ENCODE assay signal across 20 cellular contexts in genomic region chr13:30881931-30882899, GRCh38. TPM values are rescaled to one million over a fixed set of nuclear protein-coding genes. Genes with fewer than 3 reads are reported as not detected.
A peak's percentile ranks its signal among the peaks of the same experiment; 100 is the strongest.
DNase-seq lines count a peak whose midpoint lies in the region; TF ChIP-seq lines count a peak whose summit lies in the region.
"Had no signal": no experiment of that assay in that cellular context is flagged by ENCODE, and none has a peak within 500 bp of the region (broad histone marks: within the 10 kb centered on the region; RNA-seq: fewer than 3 reads in every experiment).

No MANE protein-coding gene starts in this region.

- H3K9me3 Mint-ChIP-seq in neural crest cell (peaks cover 5% of the 10 kb centered on the region), HFFc6 (no peaks in the 10 kb centered on the region)
- H3K9me3 Mint-ChIP-seq: activated naive CD8-positive, alpha-beta T cell treated with anti-CD3 and anti-CD28 coated beads, Interleukin-2, amount 10 ng/mL, durations not matched to agents 7 days and 5 days had no signal

- peak overlapping the region; percentile 69 for H3K27ac ChIP-seq in SK-N-MC
- peak overlapping the region; percentile 92 for H3K27ac ChIP-seq in fibroblast of lung (ENCODE audit: insufficient read depth, low read length)
- peak overlapping the region; percentile 86 for H3K27ac ChIP-seq in suprapubic skin
- H3K27ac ChIP-seq: epithelial cell of prostate, parathyroid adenoma had no signal

- no peak overlapping the region; the same call in 1 of the 2 replicates for H3K4me3 ChIP-seq in SK-N-MC
- no peak overlapping the region for H3K4me3 ChIP-seq in fibroblast of lung (replicated peaks in 1 of 4; ENCODE audit: control extremely low read depth in 1 of 4, insufficient read depth in 1 of 4, low read depth in 3 of 4, low read length in 4 of 4)
- no peak overlapping the region for H3K4me3 ChIP-seq in suprapubic skin
- H3K4me3 ChIP-seq: dorsolateral prefrontal cortex, left lung had no signal

- H3K27ac Mint-ChIP-seq in neural crest cell (ENCODE audit: unreplicated experiment) = peak overlapping the region; percentile 60
- no peak overlapping the region for H3K27ac Mint-ChIP-seq in HFFc6
- H3K27ac Mint-ChIP-seq: activated naive CD8-positive, alpha-beta T cell treated with anti-CD3 and anti-CD28 coated beads, Interleukin-2, amount 10 ng/mL, durations not matched to agents 7 days and 5 days; CD4-positive, CD25-positive, alpha-beta regulatory T cell had no signal

- WGBS in suprapubic skin = 57% methylated on average over 10 of the region's 10 CpGs

- peak overlapping the region; percentile 8 for H2AFZ ChIP-seq in fibroblast of lung (ENCODE audit: low read length)
- H2AFZ ChIP-seq: parathyroid adenoma had no signal

- no peak overlapping the region for H3K4me2 ChIP-seq in fibroblast of lung (ENCODE audit: extremely low read depth, insufficient read depth, low read length)

- H3K4me3 Mint-ChIP-seq in neural crest cell (no peak overlapping the region), HFFc6 (no peak overlapping the region)
- H3K4me3 Mint-ChIP-seq: activated naive CD8-positive, alpha-beta T cell treated with anti-CD3 and anti-CD28 coated beads, Interleukin-2, amount 10 ng/mL, durations not matched to agents 7 days and 5 days; CD4-positive, CD25-positive, alpha-beta regulatory T cell had no signal

- H4K20me1 ChIP-seq in fibroblast of lung (ENCODE audit: control insufficient read depth, extremely low read depth, insufficient read depth, low read length) = no peaks in the 10 kb centered on the region

- H3K36me3 Mint-ChIP-seq in neural crest cell (ENCODE audit: low read depth) (no peaks in the 10 kb centered on the region), HFFc6 (ENCODE audit: low read depth) (no peaks in the 10 kb centered on the region)
- H3K36me3 Mint-ChIP-seq: activated naive CD8-positive, alpha-beta T cell treated with anti-CD3 and anti-CD28 coated beads, Interleukin-2, amount 10 ng/mL, durations not matched to agents 7 days and 5 days; CD4-positive, CD25-positive, alpha-beta regulatory T cell had no signal

- H3K9me3 ChIP-seq in SK-N-MC (ENCODE audit: low read depth, low read length) (no peaks in the 10 kb centered on the region), fibroblast of lung (ENCODE audit: control insufficient read depth, insufficient read depth, low read depth, low read length) (no peaks in the 10 kb centered on the region), suprapubic skin (no peaks in the 10 kb centered on the region)

- peaks cover 29% of the 10 kb centered on the region for H3K4me1 ChIP-seq in fibroblast of lung (ENCODE audit: control insufficient read depth, extremely low read depth, insufficient read depth, low read length)
- H3K4me1 ChIP-seq in suprapubic skin = peaks cover 27% of the 10 kb centered on the region
- H3K4me1 ChIP-seq: parathyroid adenoma had no signal

- no peaks in the 10 kb centered on the region for H3K36me3 ChIP-seq in SK-N-MC (ENCODE audit: insufficient read depth, low read length)
- no peaks in the 10 kb centered on the region for H3K36me3 ChIP-seq in fibroblast of lung (ENCODE audit: control insufficient read depth, insufficient read depth, low read length)
- no peaks in the 10 kb centered on the region for H3K36me3 ChIP-seq in suprapubic skin
- H3K36me3 ChIP-seq: left lung had no signal

- H3K79me2 ChIP-seq in fibroblast of lung (ENCODE audit: control insufficient read depth, insufficient read depth, low read length) = no peaks in the 10 kb centered on the region
- H3K79me2 ChIP-seq: parathyroid adenoma had no signal

- TF ChIP-seq EP300 in suprapubic skin (IDR thresholded peaks at IDR 0.05) = no peak

- no peaks in the 10 kb centered on the region for H3K27me3 ChIP-seq in fibroblast of lung (ENCODE audit: control insufficient read depth, insufficient read depth, low read length)
- no peaks in the 10 kb centered on the region for H3K27me3 ChIP-seq in suprapubic skin
- H3K27me3 ChIP-seq: dorsolateral prefrontal cortex, left lung had no signal

- no peak for TF ChIP-seq CTCF in fibroblast of lung (conservative IDR thresholded peaks at IDR 0.05 in 1 of 2, IDR thresholded peaks at IDR 0.05 in 1 of 2; ENCODE audit: low read depth in 1 of 2, low read length in 2 of 2)
- TF ChIP-seq CTCF in neural crest cell (conservative IDR thresholded peaks at IDR 0.05) = no peak
- no peak for TF ChIP-seq CTCF in suprapubic skin (IDR thresholded peaks at IDR 0.05)
- no peak for TF ChIP-seq CTCF in HFFc6 (IDR thresholded peaks at IDR 0.05)

- no peak for TF ChIP-seq POLR2A in suprapubic skin (IDR thresholded peaks at IDR 0.05)

- H3K27me3 Mint-ChIP-seq in neural crest cell (ENCODE audit: low read depth) (no peaks in the 10 kb centered on the region), HFFc6 (ENCODE audit: insufficient read depth) (peaks cover 2% of the 10 kb centered on the region; the same call in 1 of the 2 replicates)

- H3K9ac ChIP-seq in SK-N-MC (ENCODE audit: insufficient read length) = peak overlapping the region; percentile 52
- H3K9ac ChIP-seq in fibroblast of lung (ENCODE audit: insufficient read depth, low read length) = no peak overlapping the region
- H3K9ac ChIP-seq: parathyroid adenoma had no signal

- DNase-seq in SK-N-MC (ENCODE audit: low read depth, low spot score) (no peak), fibroblast of lung (ENCODE audit: low read depth in 2 of 2) (no peak), neural crest cell (ENCODE audit: low read depth, low spot score) (no peak), suprapubic skin (ENCODE audit: low spot score in 2 of 2) (no peak), anterior cingulate cortex (lab: John Stamatoyannopoulos, UW) (no peak), HFFc6 (no peak), NCI-H524 treated with DMSO at 0.1 percent for 48 hours (lab: John Stamatoyannopoulos, UW) (no peak), NCI-H526 (lab: John Stamatoyannopoulos, UW) (no peak)
- DNase-seq: activated naive CD8-positive, alpha-beta T cell treated with anti-CD3 and anti-CD28 coated beads, Interleukin-2, amount 10 ng/mL, durations not matched to agents 7 days and 5 days; CD4-positive, CD25-positive, alpha-beta regulatory T cell; DMS53; NCI-H1694 treated with DMSO at 0.1 percent for 48 hours; NK-92 treated with Interleukin-12 subunit alpha and Interleukin-12 subunit beta, amount 100 ng/mL, for 24 hours; small intestine; stimulated activated CD4-positive, alpha-beta T cell treated with anti-CD3 and anti-CD28 coated beads, Interleukin-4, amount 100 ng/mL, for 1 hour had no signal

- H3K4me1 Mint-ChIP-seq in neural crest cell (peaks cover 23% of the 10 kb centered on the region), HFFc6 (ENCODE audit: low read depth) (peaks cover 44% of the 10 kb centered on the region)

RNA-seq across cellular contexts. Expression of gene MEDAG, which starts 23.9 kb away (rescaled TPM):
- 11.2 and 47.0 TPM in 2 replicates for total RNA-seq in fibroblast of lung
- 18.9 and 99.8 TPM in 2 replicates for polyA plus RNA-seq in fibroblast of lung
- 14.9 and 74.7 TPM in 2 replicates for polyA plus RNA-seq in fibroblast of lung (2012)
- polyA minus RNA-seq in fibroblast of lung (ENCODE audit: low replicate concordance) = 5.6 and 26.4 TPM in 2 replicates
- total RNA-seq in neural crest cell = not detected in 2 replicates
- 10 to 100 TPM; 10.3 to 15.9 (median 14.8) TPM for total RNA-seq in suprapubic skin
- total RNA-seq in HFFc6 (2021; fragmentation: NEBNext Ultra II Directional; extraction: Animal tissue kit (Norgen Biotek cat#: 25700)) = under 1 TPM in 3 of 6 experiments, not detected in 3; 0.11 to 0.40 (median 0.33) TPM
- total RNA-seq: activated naive CD8-positive, alpha-beta T cell treated with anti-CD3 and anti-CD28 coated beads, Interleukin-2, amount 10 ng/mL, durations not matched to agents 7 days and 5 days; CD4-positive, CD25-positive, alpha-beta regulatory T cell had no signal

RNA-seq across cellular contexts. Expression of gene TEX26, which starts 50.2 kb away (rescaled TPM):
- total RNA-seq in fibroblast of lung (0.26 and 0.66 TPM in 2 replicates), neural crest cell (not detected in 2 replicates), suprapubic skin (not detected)
- polyA plus RNA-seq in fibroblast of lung = 0.12 and 0.22 TPM in 2 replicates
- polyA plus RNA-seq in fibroblast of lung (2012) = 0.10 and 0.12 TPM in 2 replicates
- not detected in 2 replicates for polyA minus RNA-seq in fibroblast of lung (ENCODE audit: low replicate concordance)
- not detected for total RNA-seq in HFFc6 (2021; fragmentation: NEBNext Ultra II Directional; extraction: Animal tissue kit (Norgen Biotek cat#: 25700))
- total RNA-seq: activated naive CD8-positive, alpha-beta T cell treated with anti-CD3 and anti-CD28 coated beads, Interleukin-2, amount 10 ng/mL, durations not matched to agents 7 days and 5 days; bronchial epithelial cell; CD4-positive, CD25-positive, alpha-beta regulatory T cell had no signal
- polyA plus RNA-seq: CD4-positive, CD25-positive, alpha-beta regulatory T cell; small intestine had no signal
